ENCODE assay signal across 13 cellular contexts in the genomic region with DNA sequence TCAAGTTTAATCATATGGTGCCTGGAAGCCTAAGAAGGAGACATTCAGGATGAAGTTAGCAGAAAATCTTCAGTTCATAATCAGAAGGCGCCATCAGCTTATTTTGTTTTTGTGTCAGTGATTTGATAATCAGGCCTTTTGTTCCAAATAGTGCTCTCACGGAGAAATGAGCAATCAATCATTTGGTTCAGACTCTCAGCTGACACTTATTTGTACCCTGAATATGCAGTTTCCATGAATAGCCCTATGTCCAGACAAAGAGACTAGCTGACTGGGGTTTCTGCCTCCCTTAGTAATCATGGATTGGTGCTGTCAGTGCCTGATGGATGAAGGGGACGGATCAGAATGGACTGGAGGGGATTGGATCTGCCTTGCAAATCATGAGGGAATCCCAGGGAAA.
"Had no signal": no experiment of that assay in that cellular context is flagged by ENCODE, and none has a peak within 500 bp of the region (broad histone marks: within the 10 kb centered on the region; RNA-seq: fewer than 3 reads in every experiment).

No MANE protein-coding gene starts in this region.

- H3K4me3 ChIP-seq: cardiac muscle cell, pancreas, SJSA1 had no signal

- DNase-seq: activated CD4-positive, alpha-beta T cell treated with anti-CD3 and anti-CD28 coated beads, Interleukin-2, amount 10 ng/mL, durations not matched to agents 7 days and 5 days; activated CD8-positive, alpha-beta memory T cell treated with anti-CD3 and anti-CD28 coated beads, Interleukin-2, amount 50 U/mL, for 48 hours; activated naive CD4-positive, alpha-beta T cell; activated naive CD8-positive, alpha-beta T cell treated with anti-CD3 and anti-CD28 coated beads, Interleukin-2, amount 10 ng/mL, durations not matched to agents 7 days and 5 days; hippocampal formation; pancreas; stimulated activated CD4-positive, alpha-beta T cell treated with anti-CD3 and anti-CD28 coated beads, Interleukin-2, amount 100 ng/mL, for 48 hours; stimulated activated naive B cell treated with anti-CD40 and anti-IgM and Interleukin-4, amounts not matched to agents 10 μg/mL and 1 μg/mL and 100 μg/mL, for 72 hours; trophoblast cell had no signal

- H3K9me3 ChIP-seq: pancreas, SJSA1 had no signal

- H3K36me3 Mint-ChIP-seq: activated naive CD8-positive, alpha-beta T cell treated with anti-CD3 and anti-CD28 coated beads, Interleukin-2, amount 10 ng/mL, durations not matched to agents 7 days and 5 days; stimulated activated naive B cell treated with anti-CD40 and anti-IgM and Interleukin-4, amounts not matched to agents 10 μg/mL and 1 μg/mL and 100 μg/mL, for 72 hours had no signal

- H3K36me3 ChIP-seq: cardiac muscle cell, pancreas, SJSA1 had no signal

- H3K9me3 Mint-ChIP-seq: activated CD4-positive, alpha-beta T cell treated with anti-CD3 and anti-CD28 coated beads, Interleukin-2, amount 10 ng/mL, durations not matched to agents 7 days and 5 days; activated naive CD8-positive, alpha-beta T cell treated with anti-CD3 and anti-CD28 coated beads, Interleukin-2, amount 10 ng/mL, durations not matched to agents 7 days and 5 days; neural crest cell had no signal

- H3K27me3 Mint-ChIP-seq: activated CD4-positive, alpha-beta T cell treated with anti-CD3 and anti-CD28 coated beads, Interleukin-2, amount 10 ng/mL, durations not matched to agents 7 days and 5 days; activated naive CD8-positive, alpha-beta T cell treated with anti-CD3 and anti-CD28 coated beads, Interleukin-2, amount 10 ng/mL, durations not matched to agents 7 days and 5 days; stimulated activated naive B cell treated with anti-CD40 and anti-IgM and Interleukin-4, amounts not matched to agents 10 μg/mL and 1 μg/mL and 100 μg/mL, for 72 hours had no signal

- H3K4me1 Mint-ChIP-seq: activated CD4-positive, alpha-beta T cell treated with anti-CD3 and anti-CD28 coated beads, Interleukin-2, amount 10 ng/mL, durations not matched to agents 7 days and 5 days; activated naive CD8-positive, alpha-beta T cell treated with anti-CD3 and anti-CD28 coated beads, Interleukin-2, amount 10 ng/mL, durations not matched to agents 7 days and 5 days; stimulated activated naive B cell treated with anti-CD40 and anti-IgM and Interleukin-4, amounts not matched to agents 10 μg/mL and 1 μg/mL and 100 μg/mL, for 72 hours had no signal

- H3K4me3 Mint-ChIP-seq: activated CD4-positive, alpha-beta T cell treated with anti-CD3 and anti-CD28 coated beads, Interleukin-2, amount 10 ng/mL, durations not matched to agents 7 days and 5 days; activated naive CD8-positive, alpha-beta T cell treated with anti-CD3 and anti-CD28 coated beads, Interleukin-2, amount 10 ng/mL, durations not matched to agents 7 days and 5 days; activated T-helper 1 cell treated with anti-CD3 and anti-CD28 coated beads, Interleukin-12 subunit alpha, Interleukin-12 subunit beta, Interleukin-2, Interleukin-4 antibody, amounts not matched to agents 30 ng/mL and 10 ng/mL and 1 ng/mL, durations not matched to agents 14 hours and 24 hours and 36 hours; neural crest cell; stimulated activated naive B cell treated with anti-CD40 and anti-IgM and Interleukin-4, amounts not matched to agents 10 μg/mL and 1 μg/mL and 100 μg/mL, for 72 hours had no signal

- H3K4me1 ChIP-seq: pancreas, SJSA1 had no signal

- H3K27ac Mint-ChIP-seq: activated CD4-positive, alpha-beta T cell treated with anti-CD3 and anti-CD28 coated beads, Interleukin-2, amount 10 ng/mL, durations not matched to agents 7 days and 5 days; activated naive CD8-positive, alpha-beta T cell treated with anti-CD3 and anti-CD28 coated beads, Interleukin-2, amount 10 ng/mL, durations not matched to agents 7 days and 5 days; activated T-helper 1 cell treated with anti-CD3 and anti-CD28 coated beads, Interleukin-12 subunit alpha, Interleukin-12 subunit beta, Interleukin-2, Interleukin-4 antibody, amounts not matched to agents 30 ng/mL and 10 ng/mL and 1 ng/mL, durations not matched to agents 14 hours and 24 hours and 36 hours; stimulated activated naive B cell treated with anti-CD40 and anti-IgM and Interleukin-4, amounts not matched to agents 10 μg/mL and 1 μg/mL and 100 μg/mL, for 72 hours had no signal

- H3K27me3 ChIP-seq: cardiac muscle cell, pancreas, SJSA1 had no signal

- H3K27ac ChIP-seq: cardiac muscle cell, pancreas, SJSA1 had no signal
